14 cellular contexts compared by ENCODE assay signal in the genomic region with DNA sequence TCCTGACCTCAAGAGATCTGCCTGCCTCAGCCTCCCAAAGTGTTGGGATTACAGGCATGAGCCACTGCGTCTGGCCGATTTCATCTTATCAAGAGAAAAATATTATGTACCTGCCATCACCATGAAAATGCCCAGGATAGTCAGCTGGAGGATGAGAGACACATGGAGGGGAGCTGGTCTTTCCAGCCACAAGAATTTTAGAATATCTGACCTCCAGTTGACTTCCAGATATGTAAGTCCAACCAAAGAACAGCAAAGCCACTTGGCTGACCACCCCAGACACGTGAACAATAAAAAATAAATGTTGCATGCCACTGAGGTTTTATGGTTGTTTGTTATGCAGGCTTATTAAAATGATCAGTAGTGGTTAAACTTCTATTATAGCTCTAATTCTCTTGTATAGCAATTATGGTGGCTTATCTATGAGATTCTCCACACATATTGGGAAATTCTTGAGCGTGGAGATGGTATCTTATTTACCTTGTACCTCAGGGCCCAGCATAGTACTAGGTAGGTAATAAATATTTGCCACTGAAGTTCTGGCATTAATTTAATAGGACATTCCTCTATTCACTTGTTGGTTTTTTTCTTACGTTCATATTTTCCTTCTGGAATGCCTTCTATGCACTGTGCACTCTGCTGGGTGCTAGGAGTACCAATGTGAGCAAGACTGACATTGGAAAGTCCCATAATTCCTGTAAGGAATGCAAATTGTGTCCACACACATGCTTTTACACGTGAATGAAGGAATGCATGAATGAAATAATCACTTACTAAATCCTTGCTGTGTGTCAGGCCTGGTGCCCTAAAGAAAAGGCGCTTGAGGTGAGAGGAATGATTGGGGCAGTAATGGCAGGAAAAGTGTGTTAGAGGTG.
"Had no signal": no experiment of that assay in that cellular context is flagged by ENCODE, and none has a peak within 500 bp of the region (broad histone marks: within the 10 kb centered on the region; RNA-seq: fewer than 3 reads in every experiment).

No MANE protein-coding gene starts in this region.

- H3K27me3 ChIP-seq: hepatocyte, tibial nerve had no signal

- H3K79me2 ChIP-seq: hepatocyte, parathyroid adenoma had no signal

- DNase-seq: activated CD4-positive, alpha-beta T cell treated with anti-CD3 and anti-CD28 coated beads, Interleukin-2, amount 50 U/mL, for 1 hour; activated naive CD4-positive, alpha-beta T cell; activated naive CD8-positive, alpha-beta T cell treated with anti-CD3 and anti-CD28 coated beads, Interleukin-2, amount 10 ng/mL, durations not matched to agents 7 days and 5 days; anterior cingulate cortex; islet precursor cell; naive thymus-derived CD4-positive, alpha-beta T cell; retina; stimulated activated CD4-positive, alpha-beta T cell treated with anti-CD3 and anti-CD28 coated beads, Interleukin-15, amount 100 ng/mL, for 24 hours; stimulated activated CD4-positive, alpha-beta T cell treated with anti-CD3 and anti-CD28 coated beads, Interleukin-4, amount 100 ng/mL, for 1 hour; stimulated activated naive B cell treated with anti-CD40 and anti-IgM and Interleukin-4, amounts not matched to agents 10 μg/mL and 1 μg/mL and 100 μg/mL, for 72 hours had no signal

- H3K9me3 ChIP-seq: tibial nerve had no signal

- H2AFZ ChIP-seq: hepatocyte, parathyroid adenoma had no signal

- ATAC-seq: left lobe of liver; naive thymus-derived CD4-positive, alpha-beta T cell; stimulated activated naive B cell treated with anti-CD40 and anti-IgM and Interleukin-4, amounts not matched to agents 10 μg/mL and 1 μg/mL and 100 μg/mL, for 72 hours had no signal

- H3K4me2 ChIP-seq: hepatocyte had no signal

- H3K4me3 ChIP-seq: hepatocyte, tibial nerve had no signal

- H3K4me1 ChIP-seq: parathyroid adenoma, tibial nerve had no signal

- H3K27ac ChIP-seq: hepatocyte, parathyroid adenoma, tibial nerve had no signal

- H3K36me3 ChIP-seq: tibial nerve had no signal

- H3K9ac ChIP-seq: parathyroid adenoma had no signal
